Comparison of ENCODE assay signal across 2 cellular contexts in the genomic region with DNA sequence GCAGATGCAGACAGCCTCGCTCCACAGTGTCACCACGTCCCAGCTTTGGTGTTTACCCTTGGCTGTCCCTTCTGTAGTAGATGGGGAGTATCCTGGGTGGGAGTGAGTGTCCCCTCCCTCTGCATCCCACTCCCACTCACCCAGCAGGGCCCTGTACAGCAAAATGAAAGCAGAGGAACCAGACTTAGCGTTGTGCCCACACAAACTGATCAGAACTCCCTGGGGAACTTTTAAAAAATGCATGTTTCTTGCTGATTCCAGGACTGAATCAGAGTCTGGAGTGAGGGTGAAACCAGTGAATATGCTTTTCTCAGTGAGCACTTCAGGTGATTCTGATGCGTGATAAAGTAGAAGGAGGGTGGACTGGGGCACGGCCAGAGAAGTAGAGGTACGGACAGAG.
TF ChIP-seq lines count a peak whose summit lies in the region.

No MANE protein-coding gene starts in this region.

TF ChIP-seq in HEK293, 187 proteins besides CTCF, POLR2A, EP300 and RAD21:
- TF ChIP-seq, protein P1, sequence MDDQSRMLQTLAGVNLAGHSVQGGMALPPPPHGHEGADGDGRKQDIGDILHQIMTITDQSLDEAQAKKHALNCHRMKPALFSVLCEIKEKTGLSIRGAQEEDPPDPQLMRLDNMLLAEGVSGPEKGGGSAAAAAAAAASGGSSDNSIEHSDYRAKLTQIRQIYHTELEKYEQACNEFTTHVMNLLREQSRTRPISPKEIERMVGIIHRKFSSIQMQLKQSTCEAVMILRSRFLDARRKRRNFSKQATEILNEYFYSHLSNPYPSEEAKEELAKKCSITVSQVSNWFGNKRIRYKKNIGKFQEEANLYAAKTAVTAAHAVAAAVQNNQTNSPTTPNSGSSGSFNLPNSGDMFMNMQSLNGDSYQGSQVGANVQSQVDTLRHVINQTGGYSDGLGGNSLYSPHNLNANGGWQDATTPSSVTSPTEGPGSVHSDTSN (CRISPR knock-in tag; IDR thresholded peaks at IDR 0.05): no peak
- no peak for TF ChIP-seq ZNF10 (tag by site-specific recombination; IDR thresholded peaks at IDR 0.05)
- no peak for TF ChIP-seq ZNF223 (tag by site-specific recombination; IDR thresholded peaks at IDR 0.05)
- TF ChIP-seq ZFHX2 (tag by site-specific recombination; conservative IDR thresholded peaks at IDR 0.05): peak; percentile 76
- TF ChIP-seq, protein P2, sequence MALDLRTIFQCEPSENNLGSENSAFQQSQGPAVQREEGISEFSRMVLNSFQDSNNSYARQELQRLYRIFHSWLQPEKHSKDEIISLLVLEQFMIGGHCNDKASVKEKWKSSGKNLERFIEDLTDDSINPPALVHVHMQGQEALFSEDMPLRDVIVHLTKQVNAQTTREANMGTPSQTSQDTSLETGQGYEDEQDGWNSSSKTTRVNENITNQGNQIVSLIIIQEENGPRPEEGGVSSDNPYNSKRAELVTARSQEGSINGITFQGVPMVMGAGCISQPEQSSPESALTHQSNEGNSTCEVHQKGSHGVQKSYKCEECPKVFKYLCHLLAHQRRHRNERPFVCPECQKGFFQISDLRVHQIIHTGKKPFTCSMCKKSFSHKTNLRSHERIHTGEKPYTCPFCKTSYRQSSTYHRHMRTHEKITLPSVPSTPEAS (tag by site-specific recombination; IDR thresholded peaks at IDR 0.05): no peak
- TF ChIP-seq ZNF426 (tag by site-specific recombination; IDR thresholded peaks at IDR 0.05): no peak
- TF ChIP-seq, protein P3, sequence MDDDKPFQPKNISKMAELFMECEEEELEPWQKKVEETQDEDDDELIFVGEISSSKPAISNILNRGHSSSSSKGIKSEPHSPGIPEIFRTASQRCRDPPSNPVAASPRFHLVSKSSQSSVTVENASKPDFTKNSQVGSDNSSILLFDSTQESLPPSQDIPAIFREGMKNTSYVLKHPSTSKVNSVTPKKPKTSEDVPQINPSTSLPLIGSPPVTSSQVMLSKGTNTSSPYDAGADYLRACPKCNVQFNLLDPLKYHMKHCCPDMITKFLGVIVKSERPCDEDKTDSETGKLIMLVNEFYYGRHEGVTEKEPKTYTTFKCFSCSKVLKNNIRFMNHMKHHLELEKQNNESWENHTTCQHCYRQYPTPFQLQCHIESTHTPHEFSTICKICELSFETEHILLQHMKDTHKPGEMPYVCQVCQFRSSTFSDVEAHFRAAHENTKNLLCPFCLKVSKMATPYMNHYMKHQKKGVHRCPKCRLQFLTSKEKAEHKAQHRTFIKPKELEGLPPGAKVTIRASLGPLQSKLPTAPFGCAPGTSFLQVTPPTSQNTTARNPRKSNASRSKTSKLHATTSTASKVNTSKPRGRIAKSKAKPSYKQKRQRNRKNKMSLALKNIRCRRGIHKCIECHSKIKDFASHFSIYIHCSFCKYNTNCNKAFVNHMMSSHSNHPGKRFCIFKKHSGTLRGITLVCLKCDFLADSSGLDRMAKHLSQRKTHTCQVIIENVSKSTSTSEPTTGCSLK (tag by site-specific recombination; IDR thresholded peaks at IDR 0.05): no peak
- peak; percentile 61 for TF ChIP-seq EGR2 (tag by site-specific recombination; IDR thresholded peaks at IDR 0.05; ENCODE audit: low read depth)

TF ChIP-seq in endothelial cell of umbilical vein, 7 proteins besides CTCF, POLR2A, EP300 and RAD21:
- TF ChIP-seq POLR2AphosphoS5 (IDR thresholded peaks at IDR 0.05; ENCODE audit: insufficient read depth, low read depth, low read length): no peak
- TF ChIP-seq, protein P4, sequence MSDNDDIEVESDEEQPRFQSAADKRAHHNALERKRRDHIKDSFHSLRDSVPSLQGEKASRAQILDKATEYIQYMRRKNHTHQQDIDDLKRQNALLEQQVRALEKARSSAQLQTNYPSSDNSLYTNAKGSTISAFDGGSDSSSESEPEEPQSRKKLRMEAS (IDR thresholded peaks at IDR 0.05; ENCODE audit: insufficient read depth, insufficient read length): no peak
- TF ChIP-seq FOS (IDR thresholded peaks at IDR 0.05; ENCODE audit: borderline replicate concordance, insufficient read depth, low read length): no peak
- no peak for TF ChIP-seq MYC (IDR thresholded peaks at IDR 0.05; ENCODE audit: low read depth, low read length)
- TF ChIP-seq GATA2 (IDR thresholded peaks at IDR 0.05; ENCODE audit: insufficient read depth, insufficient read length, low read depth, low read length): no peak
- TF ChIP-seq JUN (IDR thresholded peaks at IDR 0.05; ENCODE audit: borderline replicate concordance, insufficient read depth, insufficient read length, low read depth): no peak
- no peak for TF ChIP-seq EZH2 (IDR thresholded peaks at IDR 0.05; ENCODE audit: borderline replicate concordance, low read depth, low read length, severe bottlenecking)
